Comparison of ENCODE assay signal across 9 cellular contexts in genomic region chr2:199602271-199602895, GRCh38.
DNase-seq lines count a peak whose midpoint lies in the region; ATAC-seq and TF ChIP-seq lines count a peak whose summit lies in the region.
"Had no signal": no experiment of that assay in that cellular context is flagged by ENCODE, and none has a peak within 500 bp of the region (broad histone marks: within the 10 kb centered on the region; RNA-seq: fewer than 3 reads in every experiment).

No MANE protein-coding gene starts in this region.

- POLR2A ChIA-PET in GM10248 (lab: Yijun Ruan, JAX), result no interaction called here

- ATAC-seq in GM21619 (IDR thresholded peaks at IDR 0.05; ENCODE audit: unreplicated experiment) (peak; percentile 46), HG03565 (IDR thresholded peaks at IDR 0.05; ENCODE audit: unreplicated experiment) (no peak), HG03280 (IDR thresholded peaks at IDR 0.05; ENCODE audit: unreplicated experiment) (no peak)

- H3K4me1 ChIP-seq in BE2C, result no peaks in the 10 kb centered on the region

- H3K27me3 ChIP-seq in BE2C, result no peaks in the 10 kb centered on the region

- in situ Hi-C loops in GM13976 (cut with MboI; ENCODE audit: low sequenced_read_pairs, unreplicated experiment), result no loop called here

- no peak overlapping the region for H3K4me3 ChIP-seq in BE2C (ENCODE audit: low read depth, low read length)

- DNase-seq in BE2C (peak; percentile 22), NCI-H69 (lab: John Stamatoyannopoulos, UW) (peak; percentile 79), foreskin melanocyte (peak; percentile 40), GM10248 (ENCODE audit: extremely low spot score) (no peak), GM13976 (ENCODE audit: low spot score) (no peak)
- DNase-seq: stimulated activated CD4-positive, alpha-beta T cell treated with anti-CD3 and anti-CD28 coated beads, Interleukin-15, amount 100 ng/mL, for 24 hours had no signal

- no peaks in the 10 kb centered on the region for H3K9me3 ChIP-seq in BE2C

- TF ChIP-seq CTCF in BE2C (IDR thresholded peaks at IDR 0.05; ENCODE audit: low read depth, low read length) (peak; percentile 32), GM10248 (IDR thresholded peaks at IDR 0.05; ENCODE audit: control extremely low read depth, extremely low read depth, low read depth, missing control alignments) (no peak), GM13976 (IDR thresholded peaks at IDR 0.05; ENCODE audit: borderline replicate concordance, control extremely low read depth, extremely low read depth, insufficient read depth, missing control alignments) (no peak)

- no peaks in the 10 kb centered on the region for H3K36me3 ChIP-seq in BE2C

- CTCF ChIA-PET in GM10248 (lab: Yijun Ruan, JAX), result interaction anchor here (1.5 to 2.0 kb wide), 3 partner anchors 11 to 137 kb away, joined by 5 read pairs; no protein-coding TSS in a partner anchor

Comparison
In these comparisons a context has a peak if more than half of its experiments do, and no peak if none do; other contexts are left out.
1. DNase-seq: peak in BE2C (single experiment), NCI-H69 (single experiment) and foreskin melanocyte (single experiment); none in GM10248 (single experiment) and GM13976 (single experiment).